In the genomic region with DNA sequence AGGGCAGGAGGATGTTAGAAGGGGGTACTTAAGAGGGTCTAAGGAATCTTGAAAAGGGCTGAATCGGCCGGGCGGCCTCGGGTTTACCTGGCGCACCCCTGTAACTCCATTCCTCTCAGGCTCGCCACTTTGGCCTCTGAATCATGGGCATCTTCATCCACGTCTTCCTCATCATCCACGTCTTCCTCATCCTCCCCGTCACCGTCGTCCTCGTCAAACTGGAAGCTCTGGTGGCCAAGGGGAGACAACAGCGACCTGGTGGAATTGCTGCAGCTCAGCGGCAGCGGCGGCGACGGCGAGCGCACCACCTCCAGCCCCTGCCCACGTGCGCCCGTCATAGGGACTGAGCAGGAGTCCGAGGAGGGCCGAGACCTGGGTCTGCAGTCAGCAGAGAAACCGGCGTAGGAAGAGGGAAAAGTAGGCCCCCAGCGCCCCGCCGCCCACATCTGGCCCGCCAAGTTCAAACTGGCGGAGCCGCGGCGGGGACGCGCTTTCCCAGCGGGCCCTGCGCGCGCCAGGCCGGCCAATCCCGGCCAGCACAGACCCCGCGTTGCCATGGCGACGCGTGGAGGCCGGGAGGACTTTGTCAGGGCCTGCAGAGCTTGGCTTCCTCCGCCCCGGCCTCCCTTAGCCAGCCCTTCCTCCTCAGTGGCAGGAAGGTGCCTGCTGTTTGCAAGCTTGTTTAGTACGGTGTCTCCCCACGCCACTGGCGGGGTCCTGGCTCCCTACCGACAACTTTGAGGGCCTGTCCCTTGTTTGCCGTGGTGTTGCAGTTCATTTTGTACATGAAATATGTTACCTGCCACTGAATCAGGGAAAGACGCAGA, we compare ENCODE assay signal across 8 cellular contexts. TPM values are rescaled to one million over a fixed set of nuclear protein-coding genes. Genes with fewer than 3 reads are reported as not detected.
DNase-seq lines count a peak whose midpoint lies in the region; TF ChIP-seq lines count a peak whose summit lies in the region.

TSS of gene CCDC34 (minus strand) at position 467 of the 827 bp plus-strand sequence. CDS start at position 446, 21 bp downstream.

- H3K27ac ChIP-seq in neural cell (ENCODE audit: low read length), result peak within 1 kb of the TSS; percentile 55

- TF ChIP-seq CTCF in neural cell (IDR thresholded peaks at IDR 0.05; ENCODE audit: poor library complexity, severe bottlenecking), result no peak

- H3K9me3 ChIP-seq in MG63 (no peaks in the 10 kb centered on the region), neural cell (ENCODE audit: low read length) (no peaks in the 10 kb centered on the region)

- peak within 1 kb of the TSS; percentile 76 for H3K4me3 ChIP-seq in MG63
- peak within 1 kb of the TSS; percentile 90 for H3K4me3 ChIP-seq in neural cell (ENCODE audit: low read length)

- peak; percentile 88 for DNase-seq in GDM1 (lab: John Stamatoyannopoulos, UW)
- peak; percentile 88 for DNase-seq in HCEC 1CT
- peak; percentile 94 for DNase-seq in MG63
- peak; percentile 34 for DNase-seq in SHP77 treated with DMSO at 0.1 percent for 48 hours (lab: John Stamatoyannopoulos, UW)
- DNase-seq in activated effector memory CD4-positive, alpha-beta T cell treated with anti-CD3 and anti-CD28 coated beads, Interleukin-2, amount 50 U/mL, for 16 hours, result peak; percentile 94
- DNase-seq in fibroblast of the conjunctiva (ENCODE audit: low read depth), result peak; percentile 88

- peak within 1 kb of the TSS; percentile 87 for H3K4me2 ChIP-seq in neural cell (ENCODE audit: low read length)

- H3F3A ChIP-seq in neural cell (ENCODE audit: insufficient read depth, low read length, poor library complexity, severe bottlenecking), result no peaks in the 10 kb centered on the region

- no peaks in the 10 kb centered on the region for H3K9me2 ChIP-seq in neural cell (ENCODE audit: insufficient read depth, low read length)

- H2AFZ ChIP-seq in neural cell (ENCODE audit: low read depth, low read length), result peak within 1 kb of the TSS; percentile 82

- H4K20me1 ChIP-seq in neural cell (ENCODE audit: insufficient read depth), result no peaks in the 10 kb centered on the region

- H3K4me1 Mint-ChIP-seq in stimulated activated naive CD8-positive, alpha-beta T cell treated with anti-CD3 and anti-CD28 coated beads, Interleukin-15, Interleukin-2, amounts not matched to agents 100 ng/mL and 50 ng/mL, for 24 hours (ENCODE audit: low read depth), result peaks cover 27% of the 10 kb centered on the region

- no peaks in the 10 kb centered on the region for H3K36me3 Mint-ChIP-seq in stimulated activated naive CD8-positive, alpha-beta T cell treated with anti-CD3 and anti-CD28 coated beads, Interleukin-15, Interleukin-2, amounts not matched to agents 100 ng/mL and 50 ng/mL, for 24 hours (ENCODE audit: low read depth)

- no peaks in the 10 kb centered on the region for H3K27me3 ChIP-seq in MG63
- no peaks in the 10 kb centered on the region for H3K27me3 ChIP-seq in neural cell (ENCODE audit: insufficient read depth, low read depth, low read length)

- H3K9ac ChIP-seq in neural cell (ENCODE audit: low read length), result peak within 1 kb of the TSS; percentile 68

- peak; percentile 55 for TF ChIP-seq RAD21 in neural cell (conservative IDR thresholded peaks at IDR 0.05)

- peak within 1 kb of the TSS; percentile 96 for H3K4me3 Mint-ChIP-seq in stimulated activated naive CD8-positive, alpha-beta T cell treated with anti-CD3 and anti-CD28 coated beads, Interleukin-15, Interleukin-2, amounts not matched to agents 100 ng/mL and 50 ng/mL, for 24 hours

- peak within 1 kb of the TSS; percentile 96 for H3K27ac Mint-ChIP-seq in stimulated activated naive CD8-positive, alpha-beta T cell treated with anti-CD3 and anti-CD28 coated beads, Interleukin-15, Interleukin-2, amounts not matched to agents 100 ng/mL and 50 ng/mL, for 24 hours

- 0 out of 2 replicates have a peak, but pooled peaks cover 3% of the 10 kb centered on the region for H3K36me3 ChIP-seq in MG63
- no peaks in the 10 kb centered on the region for H3K36me3 ChIP-seq in neural cell (ENCODE audit: insufficient read depth, low read length)

- H3K79me2 ChIP-seq in neural cell (replicated peaks; ENCODE audit: insufficient read depth, low read length), result peaks cover 3% of the 10 kb centered on the region

- H3K9me3 Mint-ChIP-seq in stimulated activated naive CD8-positive, alpha-beta T cell treated with anti-CD3 and anti-CD28 coated beads, Interleukin-15, Interleukin-2, amounts not matched to agents 100 ng/mL and 50 ng/mL, for 24 hours, result no peaks in the 10 kb centered on the region

- TF ChIP-seq EP300 in neural cell (conservative IDR thresholded peaks at IDR 0.05; ENCODE audit: poor library complexity, severe bottlenecking), result peak; percentile 50

- H3K27me3 Mint-ChIP-seq in stimulated activated naive CD8-positive, alpha-beta T cell treated with anti-CD3 and anti-CD28 coated beads, Interleukin-15, Interleukin-2, amounts not matched to agents 100 ng/mL and 50 ng/mL, for 24 hours, result no peaks in the 10 kb centered on the region

TF ChIP-seq in neural cell, 6 proteins besides CTCF, POLR2A, EP300 and RAD21:
- TF ChIP-seq POLR2AphosphoS5 (IDR thresholded peaks at IDR 0.05), result peak; percentile 70
- TF ChIP-seq MXI1 (conservative IDR thresholded peaks at IDR 0.05; ENCODE audit: poor library complexity, severe bottlenecking), result peak; percentile 98
- peak; percentile 56 for TF ChIP-seq SMC3 (conservative IDR thresholded peaks at IDR 0.05; ENCODE audit: poor library complexity)
- TF ChIP-seq EZH2 (IDR thresholded peaks at IDR 0.05; ENCODE audit: borderline replicate concordance, insufficient read depth, low read length, poor library complexity, severe bottlenecking), result no peak
- TF ChIP-seq, protein P1, sequence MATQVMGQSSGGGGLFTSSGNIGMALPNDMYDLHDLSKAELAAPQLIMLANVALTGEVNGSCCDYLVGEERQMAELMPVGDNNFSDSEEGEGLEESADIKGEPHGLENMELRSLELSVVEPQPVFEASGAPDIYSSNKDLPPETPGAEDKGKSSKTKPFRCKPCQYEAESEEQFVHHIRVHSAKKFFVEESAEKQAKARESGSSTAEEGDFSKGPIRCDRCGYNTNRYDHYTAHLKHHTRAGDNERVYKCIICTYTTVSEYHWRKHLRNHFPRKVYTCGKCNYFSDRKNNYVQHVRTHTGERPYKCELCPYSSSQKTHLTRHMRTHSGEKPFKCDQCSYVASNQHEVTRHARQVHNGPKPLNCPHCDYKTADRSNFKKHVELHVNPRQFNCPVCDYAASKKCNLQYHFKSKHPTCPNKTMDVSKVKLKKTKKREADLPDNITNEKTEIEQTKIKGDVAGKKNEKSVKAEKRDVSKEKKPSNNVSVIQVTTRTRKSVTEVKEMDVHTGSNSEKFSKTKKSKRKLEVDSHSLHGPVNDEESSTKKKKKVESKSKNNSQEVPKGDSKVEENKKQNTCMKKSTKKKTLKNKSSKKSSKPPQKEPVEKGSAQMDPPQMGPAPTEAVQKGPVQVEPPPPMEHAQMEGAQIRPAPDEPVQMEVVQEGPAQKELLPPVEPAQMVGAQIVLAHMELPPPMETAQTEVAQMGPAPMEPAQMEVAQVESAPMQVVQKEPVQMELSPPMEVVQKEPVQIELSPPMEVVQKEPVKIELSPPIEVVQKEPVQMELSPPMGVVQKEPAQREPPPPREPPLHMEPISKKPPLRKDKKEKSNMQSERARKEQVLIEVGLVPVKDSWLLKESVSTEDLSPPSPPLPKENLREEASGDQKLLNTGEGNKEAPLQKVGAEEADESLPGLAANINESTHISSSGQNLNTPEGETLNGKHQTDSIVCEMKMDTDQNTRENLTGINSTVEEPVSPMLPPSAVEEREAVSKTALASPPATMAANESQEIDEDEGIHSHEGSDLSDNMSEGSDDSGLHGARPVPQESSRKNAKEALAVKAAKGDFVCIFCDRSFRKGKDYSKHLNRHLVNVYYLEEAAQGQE (IDR thresholded peaks at IDR 0.05; ENCODE audit: borderline replicate concordance), result peak; percentile 47
- TF ChIP-seq TAF1 (IDR thresholded peaks at IDR 0.05; ENCODE audit: low read depth), result peak; percentile 51

RNA-seq across cellular contexts. Expression of gene CCDC34, which starts in this region (rescaled TPM):
- total RNA-seq in MG63 (2014; rRNA removed; shearing (Covaris generic); ENCODE audit: low replicate concordance), result 10.3 and 11.6 TPM in 2 replicates
- polyA plus RNA-seq in neural cell, result 8.3 and 13.3 TPM in 2 replicates
- polyA minus RNA-seq in neural cell, result 5.8 and 10.1 TPM in 2 replicates

Comparison
In these comparisons a context has a peak if more than half of its experiments do, and no peak if none do; other contexts are left out.
1. Peak in every context shown above with its lines: DNase-seq, H3K4me3 ChIP-seq and H3K27ac ChIP-seq.
2. DNase-seq: peak in every context shown above with its lines; median percentile 94 in MG63; 94 in activated effector memory CD4-positive, alpha-beta T cell treated with anti-CD3 and anti-CD28 coated beads, Interleukin-2, amount 50 U/mL, for 16 hours; 88 in GDM1; 88 in HCEC 1CT; 88 in fibroblast of the conjunctiva; 34 in SHP77 treated with DMSO at 0.1 percent for 48 hours.